ENCODE assay signal across 6 cellular contexts in genomic region chr16:1379863-1380174, GRCh38. TPM values are rescaled to one million over a fixed set of nuclear protein-coding genes. Genes with fewer than 3 reads are reported as not detected.
DNase-seq lines count a peak whose midpoint lies in the region; TF ChIP-seq lines count a peak whose summit lies in the region.

No MANE protein-coding gene starts in this region.

- H3K9me3 Mint-ChIP-seq in activated CD4-positive, alpha-beta T cell treated with anti-CD3 and anti-CD28 coated beads, Interleukin-2, amount 10 ng/mL, durations not matched to agents 7 days and 5 days = no peaks in the 10 kb centered on the region

- peaks cover 14% of the 10 kb centered on the region for H3K4me1 Mint-ChIP-seq in activated CD4-positive, alpha-beta T cell treated with anti-CD3 and anti-CD28 coated beads, Interleukin-2, amount 10 ng/mL, durations not matched to agents 7 days and 5 days

- intact Hi-C loops in dorsolateral prefrontal cortex (cut with DNase I) = no loop called here

- POLR2A ChIA-PET in activated CD4-positive, alpha-beta T cell treated with anti-CD3 and anti-CD28 coated beads, Interleukin-2, amount 10 ng/mL, durations not matched to agents 7 days and 5 days (lab: Charles Lee) = no interaction called here

- peak overlapping the region in 37 of 59 donors; percentile 16 to 70 (median 57) for H3K4me3 ChIP-seq in dorsolateral prefrontal cortex
- no peak overlapping the region for H3K4me3 ChIP-seq in subcutaneous abdominal adipose tissue (ENCODE audit: low read depth in 1 of 5, low read length in 5 of 5)

- peak overlapping the region in 1 of 5 donors; percentile 64 for H3K9ac ChIP-seq in subcutaneous abdominal adipose tissue (ENCODE audit: low read length in 5 of 5)

- H3K27ac ChIP-seq in dorsolateral prefrontal cortex (peak overlapping the region in 5 of 59 donors; percentile 51 to 82 (median 66)), subcutaneous abdominal adipose tissue (ENCODE audit: low read depth, low read length) (peak overlapping the region; percentile 80)

- no peak for DNase-seq in activated CD4-positive, alpha-beta T cell treated with anti-CD3 and anti-CD28 coated beads, Interleukin-2, amount 10 ng/mL, durations not matched to agents 7 days and 5 days
- DNase-seq in activated CD4-positive, alpha-beta T cell treated with anti-CD3 and anti-CD28 coated beads for 1 hour = no peak
- no peak for DNase-seq in dorsolateral prefrontal cortex
- DNase-seq in A172 (ENCODE audit: low spot score) = no peak
- DNase-seq in SHP77 treated with DMSO at 0.1 percent for 48 hours (lab: John Stamatoyannopoulos, UW) = no peak

- H3K4me1 ChIP-seq in subcutaneous abdominal adipose tissue (ENCODE audit: control insufficient read depth in 5 of 5, insufficient read depth in 5 of 5, low read length in 5 of 5) = peaks cover 5 to 36% (median 21%) of the 10 kb centered on the region in 5 donors

- TF ChIP-seq CTCF in dorsolateral prefrontal cortex (IDR thresholded peaks at IDR 0.05 in 54 of 56, conservative IDR thresholded peaks at IDR 0.05 in 2 of 56; ENCODE audit: low read depth in 1 of 56, partially characterized antibody in 56 of 56) = no peak

- H3K27me3 ChIP-seq in dorsolateral prefrontal cortex (no peaks in the 10 kb centered on the region), subcutaneous abdominal adipose tissue (ENCODE audit: control insufficient read depth in 5 of 5, insufficient read depth in 4 of 5, low read length in 5 of 5) (no peaks in the 10 kb centered on the region)

- peak overlapping the region; percentile 72 for H3K4me3 Mint-ChIP-seq in activated CD4-positive, alpha-beta T cell treated with anti-CD3 and anti-CD28 coated beads, Interleukin-2, amount 10 ng/mL, durations not matched to agents 7 days and 5 days

- peaks cover 0 to 51% (median 37%) of the 10 kb centered on the region in 5 donors for H3K36me3 ChIP-seq in subcutaneous abdominal adipose tissue (ENCODE audit: control insufficient read depth in 5 of 5, insufficient read depth in 5 of 5, low read length in 5 of 5)

- CTCF ChIA-PET in activated CD4-positive, alpha-beta T cell treated with anti-CD3 and anti-CD28 coated beads, Interleukin-2, amount 10 ng/mL, durations not matched to agents 7 days and 5 days (lab: Charles Lee) = interaction anchor here (0.6 to 2.5 kb wide), 3 partner anchors 13 to 298 kb away, joined by 3 to 18 read pairs (median 3); partner anchors contain the start of gene JPT2

- H3K27ac Mint-ChIP-seq in activated CD4-positive, alpha-beta T cell treated with anti-CD3 and anti-CD28 coated beads, Interleukin-2, amount 10 ng/mL, durations not matched to agents 7 days and 5 days = peak overlapping the region; percentile 76

- no peaks in the 10 kb centered on the region for H3K9me3 ChIP-seq in subcutaneous abdominal adipose tissue (ENCODE audit: control insufficient read depth in 5 of 5, low read length in 5 of 5)

- H3K27me3 Mint-ChIP-seq in activated CD4-positive, alpha-beta T cell treated with anti-CD3 and anti-CD28 coated beads, Interleukin-2, amount 10 ng/mL, durations not matched to agents 7 days and 5 days = no peaks in the 10 kb centered on the region

- peaks cover 4% of the 10 kb centered on the region for H3K36me3 Mint-ChIP-seq in activated CD4-positive, alpha-beta T cell treated with anti-CD3 and anti-CD28 coated beads, Interleukin-2, amount 10 ng/mL, durations not matched to agents 7 days and 5 days (ENCODE audit: low read depth)

RNA-seq across cellular contexts. Expression of gene GNPTG, which starts 28.1 kb away (rescaled TPM):
- total RNA-seq in activated CD4-positive, alpha-beta T cell treated with anti-CD3 and anti-CD28 coated beads, Interleukin-2, amount 10 ng/mL, durations not matched to agents 7 days and 5 days = 10 to 100 TPM; 34.3 to 36.9 TPM
- total RNA-seq in dorsolateral prefrontal cortex = 100 to 1,000 TPM in 112 of 120 experiments, 10 to 100 TPM in 8; 85.9 to 151 (median 118) TPM
- total RNA-seq in A172 (2014; rRNA removed; shearing (Covaris generic)) = 45.8 and 61.0 TPM in 2 replicates

RNA-seq across cellular contexts. Expression of gene TSR3, which starts 28.1 kb away (rescaled TPM):
- total RNA-seq in activated CD4-positive, alpha-beta T cell treated with anti-CD3 and anti-CD28 coated beads, Interleukin-2, amount 10 ng/mL, durations not matched to agents 7 days and 5 days = 10 to 100 TPM; 33.8 to 43.7 TPM
- 10 to 100 TPM; 30.3 to 68.2 (median 46.8) TPM for total RNA-seq in dorsolateral prefrontal cortex
- total RNA-seq in A172 (2014; rRNA removed; shearing (Covaris generic)) = 179 TPM in 2 replicates

RNA-seq across cellular contexts. Expression of gene UNKL, which starts 34.7 kb away (rescaled TPM):
- total RNA-seq in activated CD4-positive, alpha-beta T cell treated with anti-CD3 and anti-CD28 coated beads, Interleukin-2, amount 10 ng/mL, durations not matched to agents 7 days and 5 days = 10 to 100 TPM; 31.8 to 37.9 TPM
- 10 to 100 TPM; 25.4 to 69.9 (median 43.8) TPM for total RNA-seq in dorsolateral prefrontal cortex
- 25.5 and 31.6 TPM in 2 replicates for total RNA-seq in A172 (2014; rRNA removed; shearing (Covaris generic))

RNA-seq across cellular contexts. Expression of gene UQCC4, which starts 40.7 kb away (rescaled TPM):
- total RNA-seq in activated CD4-positive, alpha-beta T cell treated with anti-CD3 and anti-CD28 coated beads, Interleukin-2, amount 10 ng/mL, durations not matched to agents 7 days and 5 days = 10 to 100 TPM; 11.2 to 13.4 TPM
- 10 to 100 TPM in 99 of 120 experiments, 1 to 10 TPM in 21; 6.3 to 19.7 (median 12.3) TPM for total RNA-seq in dorsolateral prefrontal cortex
- total RNA-seq in A172 (2014; rRNA removed; shearing (Covaris generic)) = 38.6 and 45.1 TPM in 2 replicates

RNA-seq across cellular contexts. Expression of gene BAIAP3, which starts 46.4 kb away (rescaled TPM):
- 1 to 10 TPM in 1 of 2 experiments, under 1 TPM in 1; 0.83 to 1.6 TPM for total RNA-seq in activated CD4-positive, alpha-beta T cell treated with anti-CD3 and anti-CD28 coated beads, Interleukin-2, amount 10 ng/mL, durations not matched to agents 7 days and 5 days
- 100 to 1,000 TPM in 100 of 120 experiments, 10 to 100 TPM in 20; 24.1 to 289 (median 137) TPM for total RNA-seq in dorsolateral prefrontal cortex
- 2.4 and 10.3 TPM in 2 replicates for total RNA-seq in A172 (2014; rRNA removed; shearing (Covaris generic))

Comparison
In these comparisons a context has a peak if more than half of its experiments do, and no peak if none do; other contexts are left out.
1. H3K4me3 ChIP-seq: peak in dorsolateral prefrontal cortex (37 of 59); none in subcutaneous abdominal adipose tissue (0 of 5).